8 cellular contexts compared by ENCODE assay signal in the genomic region with DNA sequence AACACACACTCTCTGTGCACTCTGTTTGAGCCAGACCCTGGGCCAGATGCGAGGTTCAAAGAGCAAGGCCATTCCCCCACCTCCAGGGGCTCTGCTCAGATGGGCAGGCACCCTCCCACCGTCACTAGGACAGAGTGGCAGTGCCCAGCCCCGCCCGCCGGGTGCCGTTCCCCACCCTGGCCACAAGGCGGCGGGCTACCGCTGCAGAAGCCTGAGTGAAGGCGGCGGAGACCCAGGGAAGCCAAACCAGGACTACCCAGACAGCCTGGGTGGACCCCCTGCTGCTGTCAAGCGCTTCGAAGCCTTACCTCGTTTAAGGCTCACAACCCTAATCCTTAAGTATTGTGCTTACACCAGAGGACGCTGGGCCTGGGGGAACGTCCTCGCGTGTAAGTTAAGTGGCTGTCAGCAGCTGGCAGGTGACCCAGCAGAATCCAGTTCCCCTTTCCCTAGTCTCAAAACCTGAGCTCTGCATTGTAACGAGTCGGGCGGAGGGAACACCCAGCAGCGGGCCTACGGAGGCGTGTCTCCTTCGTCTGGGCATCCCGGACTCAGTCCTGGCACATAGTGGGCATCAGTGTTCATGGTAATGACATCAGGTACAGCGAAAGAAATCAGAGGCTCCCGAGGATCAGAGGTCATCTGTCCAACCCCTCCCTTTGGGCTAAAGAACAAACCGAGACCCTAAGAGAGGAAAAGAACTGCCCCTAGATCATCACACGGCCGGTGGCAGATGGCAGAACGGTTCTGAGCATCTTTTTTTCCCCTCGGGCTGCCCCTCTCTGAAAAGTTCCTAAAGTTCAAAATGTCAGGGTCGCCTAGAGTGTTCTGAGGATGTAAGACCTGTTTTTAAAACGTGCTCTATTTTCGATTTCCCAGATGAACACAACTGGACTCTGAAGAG. TPM values are rescaled to one million over a fixed set of nuclear protein-coding genes. Genes with fewer than 3 reads are reported as not detected.
A peak's percentile ranks its signal among the peaks of the same experiment; 100 is the strongest.
DNase-seq lines count a peak whose midpoint lies in the region; ATAC-seq and TF ChIP-seq lines count a peak whose summit lies in the region.

No MANE protein-coding gene starts in this region.

- peak overlapping the region; percentile 84 for H3K4me2 ChIP-seq in OCI-LY7 (ENCODE audit: low read length)

- POLR2A ChIA-PET in OCI-LY7 (lab: Charles Lee), result interaction anchor here (0.8 kb wide), 1 partner anchor 116 kb away, joined by 3 read pairs; no protein-coding TSS in a partner anchor
- POLR2A ChIA-PET in naive thymus-derived CD8-positive, alpha-beta T cell (lab: Charles Lee), result interaction anchor here (0.6 to 0.8 kb wide), 2 partner anchors 43 to 208 kb away, joined by 3 read pairs; no protein-coding TSS in a partner anchor

- H3K36me3 ChIP-seq in OCI-LY7 (ENCODE audit: insufficient read depth, low read length), result no peaks in the 10 kb centered on the region

- TF ChIP-seq POLR2A in erythroblast (IDR thresholded peaks at IDR 0.05; ENCODE audit: low read length), result no peak

- no TSS peak for BruUV-seq in OCI-LY7 (replicated peaks; lab: Mats Ljungman, UMichigan)

- H3K36me3 Mint-ChIP-seq in naive thymus-derived CD8-positive, alpha-beta T cell, result no peaks in the 10 kb centered on the region

- H2AFZ ChIP-seq in OCI-LY7 (ENCODE audit: low read length), result peak overlapping the region; percentile 44; the same call in 1 of the 2 replicates

- no peaks in the 10 kb centered on the region for H3K9me2 ChIP-seq in OCI-LY7 (ENCODE audit: insufficient read depth, low read length)

- TF ChIP-seq CTCF in AG09319 (IDR thresholded peaks at IDR 0.05; ENCODE audit: low read depth, low read length) (peak; percentile 97), OCI-LY7 (conservative IDR thresholded peaks at IDR 0.05; ENCODE audit: low read length) (peak; percentile 95)

- peak overlapping the region; percentile 49 for H3K4me3 ChIP-seq in OCI-LY7 (ENCODE audit: low read depth, low read length, poor library complexity, severe bottlenecking)

- H3K4me1 Mint-ChIP-seq in naive thymus-derived CD8-positive, alpha-beta T cell, result peaks cover 13 to 34% (median 24%) of the 10 kb centered on the region in 4 donors

- H3K9me3 ChIP-seq in OCI-LY7 (ENCODE audit: low read length), result no peaks in the 10 kb centered on the region

- ATAC-seq in GM19035 (IDR thresholded peaks at IDR 0.05; ENCODE audit: unreplicated experiment), result peak; percentile 57
- ATAC-seq in naive thymus-derived CD8-positive, alpha-beta T cell, result peak; percentile 75 to 86

- H3K27ac ChIP-seq in OCI-LY7 (ENCODE audit: low read depth, low read length, poor library complexity, severe bottlenecking), result peak overlapping the region; percentile 76

- peak overlapping the region; percentile 58 to 83 (median 74) for H3K4me3 Mint-ChIP-seq in naive thymus-derived CD8-positive, alpha-beta T cell

- intact Hi-C loops in OCI-LY7 (cut with micrococcal nuclease; ENCODE audit: unreplicated experiment), result no loop called here

- no peaks in the 10 kb centered on the region for H4K20me1 ChIP-seq in OCI-LY7 (ENCODE audit: insufficient read depth, low read length)

- CTCF ChIA-PET in OCI-LY7 (lab: Charles Lee; ENCODE audit: unreplicated experiment), result no interaction called here

- H3K4me1 ChIP-seq in OCI-LY7 (ENCODE audit: insufficient read depth, low read length, poor library complexity, severe bottlenecking), result peaks cover 41% of the 10 kb centered on the region

- DNase-seq in AG09319 (ENCODE audit: extremely low read depth, low read depth), result no peak
- peak; percentile 94 for DNase-seq in HuH-7 (ENCODE audit: low spot score)
- peak; percentile 81 for DNase-seq in OCI-LY7 (ENCODE audit: low spot score)
- DNase-seq in activated T-cell treated with anti-CD3 and anti-CD28 coated beads for 4 hours, result peak; percentile 73
- peak; percentile 64 to 81 for DNase-seq in erythroblast (lab: John Stamatoyannopoulos, UW)
- peak; percentile 63 to 85 (median 82) for DNase-seq in naive thymus-derived CD8-positive, alpha-beta T cell
- peak; percentile 54 to 87 (median 71) for DNase-seq in stimulated activated naive CD4-positive, alpha-beta T cell (lab: John Stamatoyannopoulos, UW)

- H3K27me3 Mint-ChIP-seq in naive thymus-derived CD8-positive, alpha-beta T cell, result no peaks in the 10 kb centered on the region

- peak overlapping the region in 7 of 10 donors; percentile 38 to 66 (median 53) for H3K27ac Mint-ChIP-seq in naive thymus-derived CD8-positive, alpha-beta T cell

- H3K9me3 Mint-ChIP-seq in naive thymus-derived CD8-positive, alpha-beta T cell, result no peaks in the 10 kb centered on the region

- H3K79me2 ChIP-seq in OCI-LY7 (ENCODE audit: insufficient read depth, low read depth, low read length), result no peaks in the 10 kb centered on the region

RNA-seq across cellular contexts. Expression of gene ARHGAP27, which starts 4.4 kb away (rescaled TPM):
- total RNA-seq in OCI-LY7 (2014; rRNA removed; shearing (Covaris generic)), result 55.5 and 66.1 TPM in 2 replicates
- 56.8 and 62.7 TPM in 2 replicates for total RNA-seq in OCI-LY7 (2022)
- total RNA-seq in naive thymus-derived CD8-positive, alpha-beta T cell, result 100 to 1,000 TPM; 101 to 102 TPM
- 10 to 100 TPM; 17.3 to 31.1 (median 19.8) TPM for polyA plus RNA-seq in naive thymus-derived CD8-positive, alpha-beta T cell
